ENCODE assay signal across 10 cellular contexts in genomic region chr22:37454857-37455686, GRCh38. TPM values are rescaled to one million over a fixed set of nuclear protein-coding genes. Genes with fewer than 3 reads are reported as not detected.
DNase-seq lines count a peak whose midpoint lies in the region; ATAC-seq and TF ChIP-seq lines count a peak whose summit lies in the region.
"Had no signal": no experiment of that assay in that cellular context is flagged by ENCODE, and none has a peak within 500 bp of the region (broad histone marks: within the 10 kb centered on the region; RNA-seq: fewer than 3 reads in every experiment).

No MANE protein-coding gene starts in this region.

- H3K27ac ChIP-seq in RWPE2 (ENCODE audit: poor library complexity, severe bottlenecking) = peak overlapping the region; percentile 79

- H3K9me3 ChIP-seq in RWPE2 (ENCODE audit: severe bottlenecking) = no peaks in the 10 kb centered on the region

- H3K4me3 Mint-ChIP-seq in endothelial cell (ENCODE audit: unreplicated experiment) = no peak overlapping the region
- H3K4me3 Mint-ChIP-seq: B cell had no signal

- no peak overlapping the region for H3K27ac Mint-ChIP-seq in endothelial cell (ENCODE audit: unreplicated experiment)
- H3K27ac Mint-ChIP-seq: B cell had no signal

- TF ChIP-seq CTCF in RWPE2 (IDR thresholded peaks at IDR 0.05; ENCODE audit: poor library complexity, severe bottlenecking) (peak; percentile 15), fibroblast of mammary gland (conservative IDR thresholded peaks at IDR 0.05; ENCODE audit: control insufficient read depth, insufficient read depth, low read depth, low read length) (no peak), endothelial cell (IDR thresholded peaks at IDR 0.05; ENCODE audit: unreplicated experiment) (no peak)

- no peaks in the 10 kb centered on the region for H3K36me3 ChIP-seq in RWPE2 (ENCODE audit: low read depth)

- DNase-seq in NCI-H2107 treated with DMSO at 0.1 percent for 48 hours (lab: John Stamatoyannopoulos, UW; ENCODE audit: unreplicated experiment) (peak; percentile 19), NCI-H2107 (lab: John Stamatoyannopoulos, UW) (no peak), RWPE2 (ENCODE audit: low spot score) (no peak), fibroblast of mammary gland (ENCODE audit: low read depth) (peak; percentile 88), skeletal muscle cell (ENCODE audit: low read depth) (peak; percentile 74), endothelial cell (ENCODE audit: low spot score) (no peak), inferior parietal cortex (ENCODE audit: extremely low spot score) (no peak)
- DNase-seq: effector CD4-positive, alpha-beta T cell had no signal

- peaks cover 2% of the 10 kb centered on the region for H3K4me1 Mint-ChIP-seq in endothelial cell (ENCODE audit: unreplicated experiment)
- H3K4me1 Mint-ChIP-seq: B cell had no signal

- no peaks in the 10 kb centered on the region for H3K36me3 Mint-ChIP-seq in endothelial cell (ENCODE audit: low read depth, unreplicated experiment)

- peak; percentile 87 for ATAC-seq in RWPE2 (ENCODE audit: low read depth)
- ATAC-seq in GM21825 (IDR thresholded peaks at IDR 0.05; ENCODE audit: unreplicated experiment) = no peak

- H3K9me3 Mint-ChIP-seq in endothelial cell (ENCODE audit: unreplicated experiment) = no peaks in the 10 kb centered on the region

- H3K27me3 ChIP-seq in RWPE2 (ENCODE audit: insufficient read depth, poor library complexity, severe bottlenecking) = no peaks in the 10 kb centered on the region

- H3K4me1 ChIP-seq in RWPE2 (ENCODE audit: insufficient read depth, poor library complexity, severe bottlenecking) = peaks cover 15% of the 10 kb centered on the region

- no peak overlapping the region for H3K4me3 ChIP-seq in RWPE2 (ENCODE audit: severe bottlenecking)
- no peak overlapping the region for H3K4me3 ChIP-seq in fibroblast of mammary gland (ENCODE audit: control insufficient read depth, low read depth, low read length)
- H3K4me3 ChIP-seq in skeletal muscle cell (ENCODE audit: low read depth, low read length) = no peak overlapping the region

- no peaks in the 10 kb centered on the region for H3K27me3 Mint-ChIP-seq in endothelial cell (ENCODE audit: unreplicated experiment)
- H3K27me3 Mint-ChIP-seq: B cell had no signal

RNA-seq across cellular contexts. Expression of gene ELFN2, which starts 27.8 kb away (rescaled TPM):
- 1.2 TPM for total RNA-seq in endothelial cell (ENCODE audit: unreplicated experiment)

RNA-seq across cellular contexts. Expression of gene MFNG, which starts 31.1 kb away (rescaled TPM):
- total RNA-seq in endothelial cell (ENCODE audit: unreplicated experiment) = 75.4 TPM

Comparison
In these comparisons a context has a peak if more than half of its experiments do, and no peak if none do; other contexts are left out.
1. DNase-seq: peak in NCI-H2107 treated with DMSO at 0.1 percent for 48 hours (single experiment), fibroblast of mammary gland (single experiment) and skeletal muscle cell (single experiment); none in NCI-H2107 (single experiment), RWPE2 (single experiment), endothelial cell (single experiment) and inferior parietal cortex (single experiment).